Comparison of ENCODE assay signal across 8 cellular contexts in genomic region chr16:88045361-88045760, GRCh38.
A peak's percentile ranks its signal among the peaks of the same experiment; 100 is the strongest.
DNase-seq lines count a peak whose midpoint lies in the region; ATAC-seq and TF ChIP-seq lines count a peak whose summit lies in the region.
"Not testable (repeated sequence)": the region's sequence is repeated elsewhere in the genome, so short reads cannot be mapped to it uniquely, and the experiment has no call there.

No MANE protein-coding gene starts in this region.

- CTCF ChIA-PET in activated B cell treated with CpG ODN at 0.5 μM for 24 hours (lab: Charles Lee) = not testable (repeated sequence)

- intact Hi-C loops in activated B cell treated with CpG ODN at 0.5 μM for 24 hours (cut with micrococcal nuclease) = loop anchor here (1.0 to 10.0 kb wide), 4 partner anchors 61 to 409 kb away; partner anchors contain the start of gene ZFPM1
- intact Hi-C loops in dendritic cell treated with granulocyte-macrophage colony-stimulating factor and Interleukin-4, amounts not matched to agents 40 ng/mL and 50 ng/mL, for 4 days (cut with micrococcal nuclease) = not testable (repeated sequence)

- H3K4me2 ChIP-seq in BLaER1 = peak overlapping the region; percentile 82
- H3K4me2 ChIP-seq in OCI-LY3 (ENCODE audit: low read length) = peak overlapping the region; percentile 88

- H3K4me1 Mint-ChIP-seq in activated B cell treated with CpG ODN at 0.5 μM for 24 hours = peaks cover 83% of the 10 kb centered on the region
- peaks cover 43% of the 10 kb centered on the region for H3K4me1 Mint-ChIP-seq in dendritic cell treated with granulocyte-macrophage colony-stimulating factor and Interleukin-4, amounts not matched to agents 40 ng/mL and 50 ng/mL, for 4 days (ENCODE audit: low read depth)
- peaks cover 60 to 88% (median 78%) of the 10 kb centered on the region in 3 donors for H3K4me1 Mint-ChIP-seq in naive B cell
- peaks cover 63% of the 10 kb centered on the region for H3K4me1 Mint-ChIP-seq in stimulated activated memory B cell treated with anti-CD40 and anti-IgM and Interleukin-4, amounts not matched to agents 10 μg/mL and 1 μg/mL and 100 μg/mL, for 72 hours

- H3K4me1 ChIP-seq in BLaER1 (peaks cover 53% of the 10 kb centered on the region), OCI-LY3 (ENCODE audit: low read length) (peaks cover 44% of the 10 kb centered on the region)

- not testable (repeated sequence) for H3K4me3 ChIP-seq in BLaER1
- peak overlapping the region; percentile 63 for H3K4me3 ChIP-seq in OCI-LY3 (ENCODE audit: low read length)

- H3K27me3 ChIP-seq in BLaER1; OCI-LY3 (ENCODE audit: low read depth, low read length): not testable (repeated sequence)

- H3K27ac Mint-ChIP-seq in activated B cell treated with CpG ODN at 0.5 μM for 24 hours (peak overlapping the region; percentile 98), naive B cell (peak overlapping the region; percentile 98 to 100 (median 100))
- H3K27ac Mint-ChIP-seq in dendritic cell treated with granulocyte-macrophage colony-stimulating factor and Interleukin-4, amounts not matched to agents 40 ng/mL and 50 ng/mL, for 4 days = peak overlapping the region; percentile 65
- peak overlapping the region; percentile 95 for H3K27ac Mint-ChIP-seq in stimulated activated memory B cell treated with anti-CD40 and anti-IgM and Interleukin-4, amounts not matched to agents 10 μg/mL and 1 μg/mL and 100 μg/mL, for 72 hours

- peaks cover 22% of the 10 kb centered on the region for H3K36me3 ChIP-seq in BLaER1
- not testable (repeated sequence) for H3K36me3 ChIP-seq in OCI-LY3 (replicated peaks; ENCODE audit: low read depth, low read length)

- H3K27ac ChIP-seq in BLaER1 (peak overlapping the region; percentile 50), OCI-LY3 (ENCODE audit: low read length) (peak overlapping the region; percentile 84)

- not testable (repeated sequence) for H3K9me3 ChIP-seq in BLaER1; OCI-LY3 (ENCODE audit: insufficient read depth, low read length)

- H3K36me3 Mint-ChIP-seq in activated B cell treated with CpG ODN at 0.5 μM for 24 hours (ENCODE audit: low read depth) (peaks cover 40% of the 10 kb centered on the region), naive B cell (peaks cover 0 to 18% of the 10 kb centered on the region in 2 donors)
- peaks cover 73% of the 10 kb centered on the region for H3K36me3 Mint-ChIP-seq in dendritic cell treated with granulocyte-macrophage colony-stimulating factor and Interleukin-4, amounts not matched to agents 40 ng/mL and 50 ng/mL, for 4 days (ENCODE audit: low read depth)
- H3K36me3 Mint-ChIP-seq in stimulated activated memory B cell treated with anti-CD40 and anti-IgM and Interleukin-4, amounts not matched to agents 10 μg/mL and 1 μg/mL and 100 μg/mL, for 72 hours = peaks cover 38% of the 10 kb centered on the region

- not testable (repeated sequence) for H3K27me3 Mint-ChIP-seq in activated B cell treated with CpG ODN at 0.5 μM for 24 hours; naive B cell; stimulated activated memory B cell treated with anti-CD40 and anti-IgM and Interleukin-4, amounts not matched to agents 10 μg/mL and 1 μg/mL and 100 μg/mL, for 72 hours
- H3K27me3 Mint-ChIP-seq in dendritic cell treated with granulocyte-macrophage colony-stimulating factor and Interleukin-4, amounts not matched to agents 40 ng/mL and 50 ng/mL, for 4 days = peaks cover 12% of the 10 kb centered on the region

- not testable (repeated sequence) for H3K9me3 Mint-ChIP-seq in activated B cell treated with CpG ODN at 0.5 μM for 24 hours; dendritic cell treated with granulocyte-macrophage colony-stimulating factor and Interleukin-4, amounts not matched to agents 40 ng/mL and 50 ng/mL, for 4 days; naive B cell; stimulated activated memory B cell treated with anti-CD40 and anti-IgM and Interleukin-4, amounts not matched to agents 10 μg/mL and 1 μg/mL and 100 μg/mL, for 72 hours

- not testable (repeated sequence) for TF ChIP-seq CTCF in OCI-LY3 (IDR thresholded peaks at IDR 0.05; ENCODE audit: low read depth, low read length); activated B cell treated with CpG ODN at 0.5 μM for 24 hours (IDR thresholded peaks at IDR 0.05)

- DNase-seq in activated B cell treated with CpG ODN at 0.5 μM for 24 hours = peak; percentile 33
- DNase-seq in naive B cell = not testable (repeated sequence)

- H2AFZ ChIP-seq in OCI-LY3 (ENCODE audit: low read depth, low read length) = not testable (repeated sequence)

- H3K4me3 Mint-ChIP-seq in activated B cell treated with CpG ODN at 0.5 μM for 24 hours = peak overlapping the region; percentile 77
- H3K4me3 Mint-ChIP-seq in dendritic cell treated with granulocyte-macrophage colony-stimulating factor and Interleukin-4, amounts not matched to agents 40 ng/mL and 50 ng/mL, for 4 days = not testable (repeated sequence)
- H3K4me3 Mint-ChIP-seq in naive B cell = peak overlapping the region; percentile 66 to 91 (median 84)
- H3K4me3 Mint-ChIP-seq in stimulated activated memory B cell treated with anti-CD40 and anti-IgM and Interleukin-4, amounts not matched to agents 10 μg/mL and 1 μg/mL and 100 μg/mL, for 72 hours = peak overlapping the region; percentile 68

- ATAC-seq in GM18867 (IDR thresholded peaks at IDR 0.05; ENCODE audit: unreplicated experiment) = peak; percentile 5
- ATAC-seq in HG03439 (IDR thresholded peaks at IDR 0.05; ENCODE audit: unreplicated experiment) = peak; percentile 3
- not testable (repeated sequence) for ATAC-seq in activated B cell treated with CpG ODN at 0.5 μM for 24 hours (ENCODE audit: low read depth); naive B cell (ENCODE audit: low read depth in 2 of 2)
- ATAC-seq in stimulated activated memory B cell treated with anti-CD40 and anti-IgM and Interleukin-4, amounts not matched to agents 10 μg/mL and 1 μg/mL and 100 μg/mL, for 72 hours = peak; percentile 0

- POLR2A ChIA-PET in activated B cell treated with CpG ODN at 0.5 μM for 24 hours (lab: Charles Lee) = interaction anchor here (0.6 to 3.9 kb wide), 16 partner anchors 13 to 411 kb away, joined by 3 to 23 read pairs (median 7); partner anchors contain the start of genes BANP and ZFPM1

- H3K9ac ChIP-seq in BLaER1 = not testable (repeated sequence)
- peak overlapping the region; percentile 35; the same call in 1 of the 2 replicates for H3K9ac ChIP-seq in OCI-LY3 (ENCODE audit: low read length)

- H4K20me1 ChIP-seq in BLaER1; OCI-LY3 (ENCODE audit: insufficient read depth, low read length): not testable (repeated sequence)

- not testable (repeated sequence) for H3K79me2 ChIP-seq in OCI-LY3 (ENCODE audit: low read length)
